In the genomic region with DNA sequence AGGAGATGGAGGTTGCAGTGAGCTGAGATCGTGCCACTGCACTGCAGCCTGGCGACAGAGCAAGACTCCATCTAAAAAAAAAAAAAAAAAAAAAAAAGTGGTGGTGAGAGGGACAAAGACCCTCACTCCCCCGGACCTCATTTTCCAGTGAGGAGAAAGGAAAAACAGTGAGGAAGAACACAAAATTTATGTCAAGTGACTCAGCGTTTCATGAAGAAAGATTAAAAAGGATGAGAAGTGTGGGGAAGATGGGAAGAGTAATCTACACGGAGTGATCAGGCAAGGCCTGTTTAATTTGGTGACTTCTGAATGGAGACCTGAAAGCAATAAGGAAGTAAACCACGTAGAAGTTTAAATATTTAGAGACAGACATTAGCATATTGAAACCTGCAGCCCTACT, we compare ENCODE assay signal across 1 cellular context.
TF ChIP-seq lines count a peak whose summit lies in the region.

No MANE protein-coding gene starts in this region.

TF ChIP-seq in WTC11, 78 proteins besides CTCF, POLR2A, EP300 and RAD21:
- TF ChIP-seq IRF2 (CRISPR knock-in tag; IDR thresholded peaks at IDR 0.05; ENCODE audit: borderline replicate concordance, low read depth) (no peak), NR1H2 (CRISPR knock-in tag; IDR thresholded peaks at IDR 0.05) (no peak), ESRRA (CRISPR knock-in tag; IDR thresholded peaks at IDR 0.05; ENCODE audit: borderline replicate concordance) (no peak), FOXK1 (CRISPR knock-in tag; IDR thresholded peaks at IDR 0.05) (no peak), TP53 (CRISPR knock-in tag; IDR thresholded peaks at IDR 0.05) (no peak), CREM (CRISPR knock-in tag; IDR thresholded peaks at IDR 0.05) (no peak), ZNF121 (CRISPR knock-in tag; IDR thresholded peaks at IDR 0.05) (no peak), GABPB1 (CRISPR knock-in tag; IDR thresholded peaks at IDR 0.05) (no peak), FOXP1 (CRISPR knock-in tag; IDR thresholded peaks at IDR 0.05; ENCODE audit: borderline replicate concordance) (no peak), ZNF263 (CRISPR knock-in tag; IDR thresholded peaks at IDR 0.05; ENCODE audit: low read depth) (no peak), ZNF138 (CRISPR knock-in tag; conservative IDR thresholded peaks at IDR 0.05) (no peak), GTF2I (CRISPR knock-in tag; conservative IDR thresholded peaks at IDR 0.05) (no peak), ETV6 (CRISPR knock-in tag; IDR thresholded peaks at IDR 0.05) (no peak)
- TF ChIP-seq, protein P1, sequence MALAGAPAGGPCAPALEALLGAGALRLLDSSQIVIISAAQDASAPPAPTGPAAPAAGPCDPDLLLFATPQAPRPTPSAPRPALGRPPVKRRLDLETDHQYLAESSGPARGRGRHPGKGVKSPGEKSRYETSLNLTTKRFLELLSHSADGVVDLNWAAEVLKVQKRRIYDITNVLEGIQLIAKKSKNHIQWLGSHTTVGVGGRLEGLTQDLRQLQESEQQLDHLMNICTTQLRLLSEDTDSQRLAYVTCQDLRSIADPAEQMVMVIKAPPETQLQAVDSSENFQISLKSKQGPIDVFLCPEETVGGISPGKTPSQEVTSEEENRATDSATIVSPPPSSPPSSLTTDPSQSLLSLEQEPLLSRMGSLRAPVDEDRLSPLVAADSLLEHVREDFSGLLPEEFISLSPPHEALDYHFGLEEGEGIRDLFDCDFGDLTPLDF (CRISPR knock-in tag; IDR thresholded peaks at IDR 0.05): no peak
- TF ChIP-seq, protein P2, sequence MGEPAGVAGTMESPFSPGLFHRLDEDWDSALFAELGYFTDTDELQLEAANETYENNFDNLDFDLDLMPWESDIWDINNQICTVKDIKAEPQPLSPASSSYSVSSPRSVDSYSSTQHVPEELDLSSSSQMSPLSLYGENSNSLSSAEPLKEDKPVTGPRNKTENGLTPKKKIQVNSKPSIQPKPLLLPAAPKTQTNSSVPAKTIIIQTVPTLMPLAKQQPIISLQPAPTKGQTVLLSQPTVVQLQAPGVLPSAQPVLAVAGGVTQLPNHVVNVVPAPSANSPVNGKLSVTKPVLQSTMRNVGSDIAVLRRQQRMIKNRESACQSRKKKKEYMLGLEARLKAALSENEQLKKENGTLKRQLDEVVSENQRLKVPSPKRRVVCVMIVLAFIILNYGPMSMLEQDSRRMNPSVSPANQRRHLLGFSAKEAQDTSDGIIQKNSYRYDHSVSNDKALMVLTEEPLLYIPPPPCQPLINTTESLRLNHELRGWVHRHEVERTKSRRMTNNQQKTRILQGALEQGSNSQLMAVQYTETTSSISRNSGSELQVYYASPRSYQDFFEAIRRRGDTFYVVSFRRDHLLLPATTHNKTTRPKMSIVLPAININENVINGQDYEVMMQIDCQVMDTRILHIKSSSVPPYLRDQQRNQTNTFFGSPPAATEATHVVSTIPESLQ (CRISPR knock-in tag; IDR thresholded peaks at IDR 0.05): no peak
- TF ChIP-seq, protein P3, sequence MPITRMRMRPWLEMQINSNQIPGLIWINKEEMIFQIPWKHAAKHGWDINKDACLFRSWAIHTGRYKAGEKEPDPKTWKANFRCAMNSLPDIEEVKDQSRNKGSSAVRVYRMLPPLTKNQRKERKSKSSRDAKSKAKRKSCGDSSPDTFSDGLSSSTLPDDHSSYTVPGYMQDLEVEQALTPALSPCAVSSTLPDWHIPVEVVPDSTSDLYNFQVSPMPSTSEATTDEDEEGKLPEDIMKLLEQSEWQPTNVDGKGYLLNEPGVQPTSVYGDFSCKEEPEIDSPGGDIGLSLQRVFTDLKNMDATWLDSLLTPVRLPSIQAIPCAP (CRISPR knock-in tag; IDR thresholded peaks at IDR 0.05): no peak
